7 cellular contexts compared by ENCODE assay signal in genomic region chr5:118518720-118519119, GRCh38.
"Had no signal": no experiment of that assay in that cellular context is flagged by ENCODE, and none has a peak within 500 bp of the region (broad histone marks: within the 10 kb centered on the region; RNA-seq: fewer than 3 reads in every experiment).

No MANE protein-coding gene starts in this region.

- H3K36me3 ChIP-seq: HAP-1 had no signal

- H3K4me2 ChIP-seq: GM23338 had no signal

- H3K4me3 ChIP-seq: GM23338, HAP-1, K562 had no signal

- H3K4me1 Mint-ChIP-seq: GM23338 had no signal

- H3K4me1 ChIP-seq: HAP-1 had no signal

- ATAC-seq: GM23338, HCT116, K562 had no signal

- H3K27ac Mint-ChIP-seq: GM23338, HFFc6 had no signal

- H3K9me3 ChIP-seq: HAP-1 had no signal

- H3K9me3 Mint-ChIP-seq: GM23338 had no signal

- H3K4me3 Mint-ChIP-seq: GM23338, HFFc6 had no signal

- DNase-seq: HFFc6, IMR-90, KG1 had no signal

- H2AFZ ChIP-seq: GM23338 had no signal
